Comparison of ENCODE assay signal across 15 cellular contexts in the genomic region with DNA sequence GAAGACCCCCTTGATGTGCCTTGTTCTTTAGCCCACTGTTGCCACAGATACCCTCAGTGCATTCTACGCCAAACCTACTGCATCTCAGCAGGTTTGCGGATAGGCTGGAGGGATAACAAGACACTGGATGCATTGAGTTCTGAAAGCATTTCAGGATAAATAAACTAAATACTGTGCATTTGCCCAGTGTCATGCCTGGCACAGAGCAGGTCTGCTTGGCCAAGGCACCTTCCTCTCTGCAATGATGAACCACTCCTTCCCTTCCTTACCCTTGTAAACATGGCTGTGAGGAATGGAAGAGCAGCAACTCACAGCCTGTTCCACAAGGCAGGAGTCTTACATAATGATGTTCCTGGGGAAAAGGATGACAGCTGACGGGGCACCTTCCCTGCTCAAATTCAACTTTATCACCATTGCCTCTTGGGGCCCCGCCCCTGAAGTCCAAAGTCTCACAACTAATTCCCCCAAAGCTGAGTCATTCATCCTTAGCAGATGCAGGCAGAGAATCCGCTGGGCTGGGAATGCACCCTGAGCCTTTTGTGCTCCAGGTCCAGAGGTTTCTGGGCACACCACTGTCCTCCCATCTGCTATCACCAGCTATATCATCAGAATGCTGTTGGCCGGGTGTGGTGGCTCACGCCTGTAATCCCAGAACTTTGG. TPM values are rescaled to one million over a fixed set of nuclear protein-coding genes. Genes with fewer than 3 reads are reported as not detected.
A peak's percentile ranks its signal among the peaks of the same experiment; 100 is the strongest.
DNase-seq lines count a peak whose midpoint lies in the region; ATAC-seq, FAIRE-seq and TF ChIP-seq lines count a peak whose summit lies in the region.
"Had no signal": no experiment of that assay in that cellular context is flagged by ENCODE, and none has a peak within 500 bp of the region (broad histone marks: within the 10 kb centered on the region; RNA-seq: fewer than 3 reads in every experiment).

No MANE protein-coding gene starts in this region.

- H4K20me1 ChIP-seq in astrocyte (ENCODE audit: insufficient read depth, low read length), result peaks cover 30% of the 10 kb centered on the region

- no peak overlapping the region for H3K9ac ChIP-seq in astrocyte (ENCODE audit: low read length)

- no peaks in the 10 kb centered on the region for H3K9me3 Mint-ChIP-seq in astrocyte (ENCODE audit: unreplicated experiment)
- H3K9me3 Mint-ChIP-seq: naive B cell; T-helper 2 cell treated with Interferon-gamma antibody and Interleukin-4, amounts not matched to agents 5 μg/mL and 100 μg/mL, for 36 hours had no signal

- H3K4me3 ChIP-seq in AG10803 (ENCODE audit: low read length) (no peak overlapping the region), astrocyte (ENCODE audit: insufficient read depth, low read depth, low read length) (no peak overlapping the region)

- peaks cover 3% of the 10 kb centered on the region for H3K27me3 Mint-ChIP-seq in astrocyte (ENCODE audit: low read depth, unreplicated experiment)
- H3K27me3 Mint-ChIP-seq: naive B cell had no signal

- H3K4me3 Mint-ChIP-seq in astrocyte (ENCODE audit: unreplicated experiment), result no peak overlapping the region
- H3K4me3 Mint-ChIP-seq: naive B cell; T-helper 2 cell treated with Interferon-gamma antibody and Interleukin-4, amounts not matched to agents 5 μg/mL and 100 μg/mL, for 36 hours had no signal

- no peak for TF ChIP-seq CTCF in AG10803 (conservative IDR thresholded peaks at IDR 0.05; ENCODE audit: low read length)
- no peak for TF ChIP-seq CTCF in astrocyte (IDR thresholded peaks at IDR 0.05; ENCODE audit: insufficient read depth, low read depth, low read length)

- peak overlapping the region; percentile 72 for H3K27ac Mint-ChIP-seq in astrocyte (ENCODE audit: unreplicated experiment)
- H3K27ac Mint-ChIP-seq: T-helper 2 cell treated with Interferon-gamma antibody and Interleukin-4, amounts not matched to agents 5 μg/mL and 100 μg/mL, for 36 hours had no signal

- H3K27me3 ChIP-seq in astrocyte (ENCODE audit: insufficient read depth, low read length), result no peaks in the 10 kb centered on the region

- intact Hi-C loops in left colon (cut with DNase I, micrococcal nuclease), result loop anchor here in 1 of 2 donors (10.0 kb wide), 1 partner anchor 317 kb away; no protein-coding TSS in a partner anchor

- H3K79me2 ChIP-seq in astrocyte (ENCODE audit: insufficient read depth, low read length), result peaks cover 3% of the 10 kb centered on the region

- no peaks in the 10 kb centered on the region for H3K9me3 ChIP-seq in astrocyte (ENCODE audit: insufficient read depth, low read depth, low read length)

- H2AFZ ChIP-seq in astrocyte (ENCODE audit: low read depth, low read length), result no peak overlapping the region

- DNase-seq in AG10803 (ENCODE audit: low read depth), result peak; percentile 41
- peak; percentile 77 for DNase-seq in HT-29 (ENCODE audit: low spot score)
- peak; percentile 39 for DNase-seq in astrocyte (ENCODE audit: low read depth)
- DNase-seq in left colon, result peak; percentile 45 to 54
- DNase-seq in DMS79 treated with DMSO at 0.1 percent for 48 hours (lab: John Stamatoyannopoulos, UW), result no peak
- DNase-seq in T-helper 1 cell, result no peak
- DNase-seq in GDM1 (lab: John Stamatoyannopoulos, UW), result no peak
- DNase-seq: C1 segment of cervical spinal cord; hypothalamus; naive B cell; stimulated activated naive CD4-positive, alpha-beta T cell had no signal

- H3K4me1 Mint-ChIP-seq in astrocyte (ENCODE audit: low read depth, unreplicated experiment), result peaks cover 6% of the 10 kb centered on the region

- no peak overlapping the region for H3K4me2 ChIP-seq in astrocyte (ENCODE audit: low read length)

- no peak overlapping the region for H3K27ac ChIP-seq in astrocyte (ENCODE audit: low read depth, low read length)

- peaks cover 15% of the 10 kb centered on the region for H3K36me3 ChIP-seq in astrocyte (ENCODE audit: insufficient read depth, low read length)

- H3K4me1 ChIP-seq in astrocyte (ENCODE audit: insufficient read depth, low read length), result peaks cover 4% of the 10 kb centered on the region

- H3K36me3 Mint-ChIP-seq in astrocyte (ENCODE audit: low read depth, unreplicated experiment), result peaks cover 5% of the 10 kb centered on the region

- ATAC-seq in left colon, result peak; percentile 69
- no peak for ATAC-seq in HG03442 (IDR thresholded peaks at IDR 0.05; ENCODE audit: unreplicated experiment)

- no peak for FAIRE-seq in astrocyte (lab: Jason Lieb, UNC)
- FAIRE-seq: GM18507 had no signal

RNA-seq across cellular contexts. Expression of a gene that starts 11.6 kb away (rescaled TPM):
- total RNA-seq in HT-29 (2014; rRNA removed; shearing (Covaris generic)), result 147 and 164 TPM in 2 replicates
- total RNA-seq in astrocyte (65.6 and 75.6 TPM in 2 replicates), left colon (10 to 100 TPM; 36.5 to 59.2 TPM)

RNA-seq across cellular contexts. Expression of a gene that starts 19.9 kb away (rescaled TPM):
- 119 and 134 TPM in 2 replicates for total RNA-seq in HT-29 (2014; rRNA removed; shearing (Covaris generic))
- 68.7 and 69.2 TPM in 2 replicates for total RNA-seq in astrocyte
- 10 to 100 TPM; 90.4 to 96.2 TPM for total RNA-seq in left colon

RNA-seq across cellular contexts. Expression of a gene that starts 21.0 kb away (rescaled TPM):
- total RNA-seq in HT-29 (2014; rRNA removed; shearing (Covaris generic)), result 0.13 and 0.31 TPM in 2 replicates
- total RNA-seq in astrocyte (0.05 and 0.07 TPM in 2 replicates), left colon (under 1 TPM in 1 of 2 donors, not detected in 1; 0.06 TPM)
- total RNA-seq: cerebellum had no signal

RNA-seq across cellular contexts. Expression of a gene that starts 44.3 kb away (rescaled TPM):
- 72.0 and 81.6 TPM in 2 replicates for total RNA-seq in HT-29 (2014; rRNA removed; shearing (Covaris generic))
- total RNA-seq in astrocyte (65.6 and 73.7 TPM in 2 replicates), left colon (100 to 1,000 TPM; 174 to 221 TPM)

Comparison
In these comparisons a context has a peak if more than half of its experiments do, and no peak if none do; other contexts are left out.
1. DNase-seq: peak in AG10803 (single experiment), HT-29 (single experiment), astrocyte (single experiment) and left colon (2 of 2); none in DMS79 treated with DMSO at 0.1 percent for 48 hours (single experiment), T-helper 1 cell (0 of 5) and GDM1 (single experiment).